In the genomic region with DNA sequence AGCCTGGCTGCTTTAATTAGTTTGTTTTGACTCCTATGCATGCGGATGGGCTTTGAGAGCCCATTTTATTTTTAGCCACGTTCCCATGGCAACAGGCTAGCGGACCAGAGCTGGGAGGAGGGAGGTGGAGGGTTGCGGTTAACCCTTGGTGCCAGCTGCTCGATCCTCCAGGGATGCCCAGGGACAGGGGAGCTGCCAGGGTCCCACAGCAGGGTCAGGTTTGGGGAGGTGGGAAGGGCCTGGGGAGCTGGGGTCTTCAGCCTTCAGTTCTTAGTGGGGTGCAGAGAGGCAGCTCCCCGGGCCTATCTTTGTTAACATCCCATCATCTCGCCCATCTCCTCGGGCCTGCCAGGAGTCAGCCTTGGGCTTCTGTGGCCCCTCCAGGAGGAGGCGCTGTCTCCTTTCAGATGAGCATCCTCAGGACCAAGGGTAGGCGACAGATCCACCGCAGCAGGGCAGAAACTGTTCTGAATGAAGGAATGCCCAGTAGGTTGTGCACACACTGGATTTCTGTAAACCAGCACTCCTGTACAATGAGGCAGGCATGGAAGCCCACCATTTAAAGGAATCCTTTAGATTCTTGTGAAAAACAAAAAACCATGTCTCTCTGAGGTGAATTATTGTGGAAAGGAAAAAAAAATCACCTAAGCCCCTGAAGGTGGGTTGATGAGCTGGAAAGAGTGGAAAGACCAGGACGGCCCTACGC, we compare ENCODE assay signal across 7 cellular contexts.
DNase-seq lines count a peak whose midpoint lies in the region; ATAC-seq and TF ChIP-seq lines count a peak whose summit lies in the region.

No MANE protein-coding gene starts in this region.

- TF ChIP-seq CTCF in GM13976 (IDR thresholded peaks at IDR 0.05; ENCODE audit: borderline replicate concordance, control extremely low read depth, extremely low read depth, insufficient read depth, missing control alignments) (peak; percentile 92), cardiac fibroblast (IDR thresholded peaks at IDR 0.05; ENCODE audit: low read depth, low read length) (peak; percentile 96), kidney epithelial cell (IDR thresholded peaks at IDR 0.05; ENCODE audit: insufficient read depth, low read length, poor library complexity, severe bottlenecking) (peak; percentile 96)

- ATAC-seq in HG03045 (IDR thresholded peaks at IDR 0.05; ENCODE audit: unreplicated experiment) = peak; percentile 60

- no peaks in the 10 kb centered on the region for H3K36me3 ChIP-seq in kidney epithelial cell (ENCODE audit: control insufficient read depth, insufficient read depth, low read length)

- peak; percentile 91 for DNase-seq in GM13976 (ENCODE audit: low spot score)
- DNase-seq in NCI-H2227 (lab: John Stamatoyannopoulos, UW; ENCODE audit: unreplicated experiment) = peak; percentile 93
- peak; percentile 64 to 70 (median 67) for DNase-seq in activated CD4-positive, CD25-positive, alpha-beta regulatory T cell (lab: John Stamatoyannopoulos, UW)
- DNase-seq in cardiac fibroblast (ENCODE audit: low read depth in 2 of 2) = peak; percentile 87 to 90
- DNase-seq in kidney epithelial cell (ENCODE audit: low read depth) = peak; percentile 12
- DNase-seq in stimulated activated CD4-positive, alpha-beta T cell treated with anti-CD3 and anti-CD28 coated beads, Interleukin-1b, Interleukin-23, amount 100 ng/mL, for 48 hours = peak; percentile 83

- no peak overlapping the region for H3K4me3 ChIP-seq in cardiac fibroblast (replicated peaks in 1 of 2; ENCODE audit: low read depth in 2 of 2, low read length in 2 of 2)
- H3K4me3 ChIP-seq in kidney epithelial cell (ENCODE audit: low read depth, low read length) = no peak overlapping the region

- in situ Hi-C loops in GM13976 (cut with MboI; ENCODE audit: low sequenced_read_pairs, unreplicated experiment) = loop anchor here (25.0 kb wide), 1 partner anchor 446 kb away; no protein-coding TSS in a partner anchor

- H3K27me3 ChIP-seq in kidney epithelial cell (ENCODE audit: control insufficient read depth, insufficient read depth, low read length) = no peaks in the 10 kb centered on the region

Comparison
In these comparisons a context has a peak if more than half of its experiments do, and no peak if none do; other contexts are left out.
1. DNase-seq: peak in every context shown above with its lines; median percentile 93 in NCI-H2227; 91 in GM13976; 88 in cardiac fibroblast; 83 in stimulated activated CD4-positive, alpha-beta T cell treated with anti-CD3 and anti-CD28 coated beads, Interleukin-1b, Interleukin-23, amount 100 ng/mL, for 48 hours; 67 in activated CD4-positive, CD25-positive, alpha-beta regulatory T cell; 12 in kidney epithelial cell.